ENCODE assay signal across 8 cellular contexts in genomic region chr5:173144200-173145176, GRCh38. TPM values are rescaled to one million over a fixed set of nuclear protein-coding genes. Genes with fewer than 3 reads are reported as not detected.
A peak's percentile ranks its signal among the peaks of the same experiment; 100 is the strongest.
DNase-seq lines count a peak whose midpoint lies in the region; ATAC-seq and TF ChIP-seq lines count a peak whose summit lies in the region.

Gene BNIP1 (plus strand): TSS chr5:173144531. CDS start chr5:173144546, 15 bp downstream.

- DNase-seq in GM10266 (ENCODE audit: extremely low spot score) (peak; percentile 92), NCI-H1092 (lab: John Stamatoyannopoulos, UW) (peak; percentile 79), globus pallidus (ENCODE audit: low spot score) (peak; percentile 89), nucleus accumbens (lab: John Stamatoyannopoulos, UW) (peak; percentile 51 to 94 (median 84))

- peaks cover 18% of the 10 kb centered on the region for H3K4me1 Mint-ChIP-seq in activated naive CD4-positive, alpha-beta T cell treated with anti-CD3 and anti-CD28 coated beads, Interleukin-2, amount 50 U/mL, for 24 hours

- H3K36me3 Mint-ChIP-seq in activated naive CD4-positive, alpha-beta T cell treated with anti-CD3 and anti-CD28 coated beads, Interleukin-2, amount 50 U/mL, for 24 hours: peaks cover 9% of the 10 kb centered on the region

- peak within 1 kb of the TSS; percentile 100 for H3K27ac Mint-ChIP-seq in activated naive CD4-positive, alpha-beta T cell treated with anti-CD3 and anti-CD28 coated beads, Interleukin-2, amount 50 U/mL, for 24 hours

- no peaks in the 10 kb centered on the region for H3K27me3 Mint-ChIP-seq in activated naive CD4-positive, alpha-beta T cell treated with anti-CD3 and anti-CD28 coated beads, Interleukin-2, amount 50 U/mL, for 24 hours

- H3K9me3 Mint-ChIP-seq in activated naive CD4-positive, alpha-beta T cell treated with anti-CD3 and anti-CD28 coated beads, Interleukin-2, amount 50 U/mL, for 24 hours: no peaks in the 10 kb centered on the region

- peak within 1 kb of the TSS; percentile 47 for H3K27ac ChIP-seq in temporal lobe (ENCODE audit: low read depth, low read length)

- peak within 1 kb of the TSS; percentile 99 for H3K4me3 Mint-ChIP-seq in activated naive CD4-positive, alpha-beta T cell treated with anti-CD3 and anti-CD28 coated beads, Interleukin-2, amount 50 U/mL, for 24 hours

- TF ChIP-seq CTCF in GM10266 (IDR thresholded peaks at IDR 0.05; ENCODE audit: control insufficient read depth, insufficient read depth, low read depth, missing control alignments): peak; percentile 97

- peak; percentile 93 for ATAC-seq in HG02610 (IDR thresholded peaks at IDR 0.05; ENCODE audit: unreplicated experiment)
- peak; percentile 94 for ATAC-seq in SK-N-SH treated with all-trans-retinoic acid at 6 μM for 48 hours

TF ChIP-seq in SK-N-SH treated with all-trans-retinoic acid at 6 μM for 48 hours, 23 proteins besides CTCF, POLR2A, EP300 and RAD21:
- peak; percentile 87; the same call in 1 of the 2 replicates for TF ChIP-seq POU6F1 (CRISPR knock-in tag; IDR thresholded peaks at IDR 0.05; ENCODE audit: borderline replicate concordance, low read depth)
- no peak for TF ChIP-seq ZFP30 (CRISPR knock-in tag; IDR thresholded peaks at IDR 0.05)
- TF ChIP-seq ZNF8 (CRISPR knock-in tag; IDR thresholded peaks at IDR 0.05): no peak
- TF ChIP-seq ZFP3 (CRISPR knock-in tag; IDR thresholded peaks at IDR 0.05): no peak
- TF ChIP-seq TSHZ2 (CRISPR knock-in tag; IDR thresholded peaks at IDR 0.05): 0 out of 2 replicates have a peak, but pooled peaks have one; percentile 29
- no peak for TF ChIP-seq PPARA (CRISPR knock-in tag; IDR thresholded peaks at IDR 0.05; ENCODE audit: borderline replicate concordance)
- TF ChIP-seq CSDC2 (CRISPR knock-in tag; IDR thresholded peaks at IDR 0.05): no peak
- TF ChIP-seq ZNF565 (CRISPR knock-in tag; conservative IDR thresholded peaks at IDR 0.05; ENCODE audit: low read depth): no peak
- no peak for TF ChIP-seq TCF4 (CRISPR knock-in tag; IDR thresholded peaks at IDR 0.05; ENCODE audit: borderline replicate concordance)
- TF ChIP-seq GLIS3 (CRISPR knock-in tag; IDR thresholded peaks at IDR 0.05): no peak
- no peak for TF ChIP-seq BACH2 (CRISPR knock-in tag; IDR thresholded peaks at IDR 0.05; ENCODE audit: borderline replicate concordance)
- TF ChIP-seq ESRRG (CRISPR knock-in tag; IDR thresholded peaks at IDR 0.05): no peak

RNA-seq across cellular contexts. Expression of gene BNIP1, which starts in this region (rescaled TPM):
- total RNA-seq in temporal lobe: 10.1 TPM

Comparison
In these comparisons a context has a peak if more than half of its experiments do, and no peak if none do; other contexts are left out.
1. Peak in every context shown above with its lines: DNase-seq, ATAC-seq and H3K27ac ChIP-seq.